In genomic region chrX:134836497-134836968, GRCh38 we compare ENCODE assay signal across 20 cellular contexts. TPM values are rescaled to one million over a fixed set of nuclear protein-coding genes. Genes with fewer than 3 reads are reported as not detected.
DNase-seq lines count a peak whose midpoint lies in the region; ATAC-seq and TF ChIP-seq lines count a peak whose summit lies in the region.
"Had no signal": no experiment of that assay in that cellular context is flagged by ENCODE, and none has a peak within 500 bp of the region (broad histone marks: within the 10 kb centered on the region; RNA-seq: fewer than 3 reads in every experiment).

No MANE protein-coding gene starts in this region.

- H3K4me3 ChIP-seq in HFF-Myc (replicated peaks; ENCODE audit: low read depth, low read length) (no peak overlapping the region), SJSA1 (no peak overlapping the region), upper lobe of left lung (no peak overlapping the region)
- H3K4me3 ChIP-seq: gastrocnemius medialis, uterus had no signal

- H3K36me3 ChIP-seq in SJSA1 (no peaks in the 10 kb centered on the region), upper lobe of left lung (no peaks in the 10 kb centered on the region)
- H3K36me3 ChIP-seq: gastrocnemius medialis, uterus had no signal

- DNase-seq in A172 (ENCODE audit: low spot score) (peak; percentile 22), HFF-Myc (ENCODE audit: extremely low read depth, low read depth) (peak; percentile 7), SJSA1 (ENCODE audit: low read depth in 1 of 2, low spot score in 2 of 2) (peak in 1 of 2 experiments; percentile 18), fibroblast of peridontal ligament (ENCODE audit: extremely low read depth) (peak; percentile 11), NCI-H1105 treated with DMSO at 0.1 percent for 48 hours (lab: John Stamatoyannopoulos, UW) (no peak), GOT3 (lab: John Stamatoyannopoulos, UW) (no peak), upper lobe of left lung (no peak)
- DNase-seq: activated gamma-delta T cell treated with Interleukin-2 at 50 U/mL for 16 hours; DMS153; gastrocnemius medialis; kidney glomerular epithelial cell; naive B cell; NCI-H1105; NCI-H446 treated with DMSO at 0.1 percent for 48 hours; stimulated activated CD4-positive, alpha-beta T cell treated with anti-CD3 and anti-CD28 coated beads, Interleukin-4, amount 100 ng/mL, for 1 hour; T1000; uterus had no signal

- H3K27ac ChIP-seq in SJSA1 (peak overlapping the region; percentile 60), upper lobe of left lung (no peak overlapping the region)
- H3K27ac ChIP-seq: HL-60, uterus had no signal

- no peak for TF ChIP-seq EP300 in upper lobe of left lung (IDR thresholded peaks at IDR 0.05)

- TF ChIP-seq POLR2A in upper lobe of left lung (IDR thresholded peaks at IDR 0.05) = no peak

- 58 to 81% methylated on average over 4 of the region's 4 CpGs for WGBS in upper lobe of left lung, 2 donors

- TF ChIP-seq CTCF in HFF-Myc (IDR thresholded peaks at IDR 0.05; ENCODE audit: low read depth, low read length, missing control alignments) (no peak), upper lobe of left lung (IDR thresholded peaks at IDR 0.05) (no peak)

- H3K9me3 ChIP-seq in SJSA1 (replicated peaks) = no peaks in the 10 kb centered on the region
- H3K9me3 ChIP-seq in upper lobe of left lung = no peaks in the 10 kb centered on the region
- H3K9me3 ChIP-seq: gastrocnemius medialis, uterus had no signal

- H3K4me1 ChIP-seq in SJSA1 (replicated peaks) (peaks cover 8% of the 10 kb centered on the region), upper lobe of left lung (no peaks in the 10 kb centered on the region)
- H3K4me1 ChIP-seq: gastrocnemius medialis, uterus had no signal

- no peak for ATAC-seq in GM19455 (IDR thresholded peaks at IDR 0.05; ENCODE audit: unreplicated experiment)
- no peak for ATAC-seq in upper lobe of left lung (ENCODE audit: low FRiP score in 2 of 2)
- ATAC-seq: gastrocnemius medialis; stimulated activated effector memory CD8-positive, alpha-beta T cell treated with anti-CD3 and anti-CD28 coated beads, Interleukin-12 subunit alpha, Interleukin-12 subunit beta, amount 100 ng/mL, for 72 hours had no signal

- H3K27me3 ChIP-seq in SJSA1 (replicated peaks) (no peaks in the 10 kb centered on the region), upper lobe of left lung (no peaks in the 10 kb centered on the region)
- H3K27me3 ChIP-seq: gastrocnemius medialis, uterus had no signal

RNA-seq across cellular contexts. Expression of gene PABIR2, which starts 39.5 kb away (rescaled TPM):
- total RNA-seq in A172 (2014; rRNA removed; shearing (Covaris generic)) = 8.6 and 9.4 TPM in 2 replicates
- total RNA-seq in SJSA1 (2014; rRNA removed; shearing (Covaris generic)) = 16.7 and 17.6 TPM in 2 replicates
- 10 to 100 TPM; 11.4 to 25.1 (median 15.6) TPM for total RNA-seq in upper lobe of left lung

Comparison
In these comparisons a context has a peak if more than half of its experiments do, and no peak if none do; other contexts are left out.
1. DNase-seq: peak in A172 (single experiment), HFF-Myc (single experiment) and fibroblast of peridontal ligament (single experiment); none in NCI-H1105 treated with DMSO at 0.1 percent for 48 hours (single experiment), GOT3 (single experiment) and upper lobe of left lung (0 of 2).